Comparison of ENCODE assay signal across 7 cellular contexts in genomic region chr9:127966416-127967150, GRCh38. TPM values are rescaled to one million over a fixed set of nuclear protein-coding genes. Genes with fewer than 3 reads are reported as not detected.
DNase-seq lines count a peak whose midpoint lies in the region; ATAC-seq and TF ChIP-seq lines count a peak whose summit lies in the region.

No MANE protein-coding gene starts in this region.

- H3K36me3 ChIP-seq in esophagus muscularis mucosa (no peaks in the 10 kb centered on the region), gastrocnemius medialis (no peaks in the 10 kb centered on the region)

- peak; percentile 82 for DNase-seq in DMS79 treated with DMSO at 0.1 percent for 48 hours (lab: John Stamatoyannopoulos, UW)
- DNase-seq in NCI-H2196 treated with DMSO at 0.1 percent for 48 hours (lab: John Stamatoyannopoulos, UW; ENCODE audit: unreplicated experiment), result peak; percentile 32
- no peak for DNase-seq in esophagus muscularis mucosa (ENCODE audit: extremely low spot score)
- DNase-seq in gastrocnemius medialis, result no peak
- DNase-seq in foreskin fibroblast, result no peak

- ATAC-seq in gastrocnemius medialis (no peak), HG03196 (IDR thresholded peaks at IDR 0.05; ENCODE audit: unreplicated experiment) (no peak), GM19328 (IDR thresholded peaks at IDR 0.05; ENCODE audit: unreplicated experiment) (no peak)

- TF ChIP-seq POLR2A in esophagus muscularis mucosa (IDR thresholded peaks at IDR 0.05; ENCODE audit: low read depth), result no peak
- TF ChIP-seq POLR2A in gastrocnemius medialis (IDR thresholded peaks at IDR 0.05), result no peak

- H3K9me3 ChIP-seq in esophagus muscularis mucosa (no peaks in the 10 kb centered on the region), gastrocnemius medialis (no peaks in the 10 kb centered on the region)

- intact Hi-C loops in esophagus muscularis mucosa (cut with DNase I) (no loop called here), gastrocnemius medialis (cut with DNase I; ENCODE audit: low total_unique reads) (loop anchor here (5.0 kb wide), 1 partner anchor 131 kb away; no protein-coding TSS in a partner anchor)

- H3K4me1 ChIP-seq in esophagus muscularis mucosa, result peaks cover 92 to 100% (median 100%) of the 10 kb centered on the region in 4 donors
- H3K4me1 ChIP-seq in gastrocnemius medialis, result peaks cover 51 to 55% of the 10 kb centered on the region in 2 donors

- WGBS in esophagus muscularis mucosa, result 60% methylated on average over 8 of the region's 8 CpGs

- TF ChIP-seq EP300 in esophagus muscularis mucosa (IDR thresholded peaks at IDR 0.05), result no peak

- H3K4me3 ChIP-seq in esophagus muscularis mucosa, result no peak overlapping the region
- H3K4me3 ChIP-seq in gastrocnemius medialis, result no peak overlapping the region
- H3K4me3 ChIP-seq in foreskin fibroblast (ENCODE audit: low read depth in 1 of 2, low read length in 2 of 2), result no peak overlapping the region

- TF ChIP-seq CTCF in esophagus muscularis mucosa (IDR thresholded peaks at IDR 0.05) (no peak), gastrocnemius medialis (IDR thresholded peaks at IDR 0.05 in 4 of 5, conservative IDR thresholded peaks at IDR 0.05 in 1 of 5) (no peak), foreskin fibroblast (IDR thresholded peaks at IDR 0.05; ENCODE audit: low read depth, low read length) (no peak)

- H3K27me3 ChIP-seq in esophagus muscularis mucosa (peaks cover 0 to 4% (median 0%) of the 10 kb centered on the region in 4 donors), gastrocnemius medialis (no peaks in the 10 kb centered on the region)

- H3K27ac ChIP-seq in esophagus muscularis mucosa (replicated peaks in 1 of 4), result peak overlapping the region; percentile 91 to 97 (median 96)
- H3K27ac ChIP-seq in gastrocnemius medialis, result peak overlapping the region; percentile 77 to 88 (median 84)

- in situ Hi-C loops in gastrocnemius medialis (cut with MboI; ENCODE audit: low sequenced_read_pairs in 4 of 4), result loop anchor here in 2 of 4 donors (25.0 kb wide), 1 partner anchor 146 kb away; no protein-coding TSS in a partner anchor

RNA-seq across cellular contexts. Expression of gene EEIG1, which starts 14.2 kb away (rescaled TPM):
- total RNA-seq in esophagus muscularis mucosa, result 10 to 100 TPM; 12.4 to 29.5 (median 20.0) TPM
- total RNA-seq in gastrocnemius medialis, result 1 to 10 TPM; 1.8 to 4.5 (median 2.8) TPM

RNA-seq across cellular contexts. Expression of gene DPM2, which starts 28.9 kb away (rescaled TPM):
- total RNA-seq in esophagus muscularis mucosa (10 to 100 TPM in 1 of 4 donors, 1 to 10 TPM in 3; 6.6 to 13.3 (median 8.5) TPM), gastrocnemius medialis (10 to 100 TPM in 1 of 4 donors, 1 to 10 TPM in 3; 4.7 to 10.4 (median 5.9) TPM)

RNA-seq across cellular contexts. Expression of gene PIP5KL1, which starts 36.0 kb away (rescaled TPM):
- total RNA-seq in esophagus muscularis mucosa (1 to 10 TPM; 1.3 to 2.8 (median 2.2) TPM), gastrocnemius medialis (1 to 10 TPM in 1 of 4 donors, not detected in 3; 4.2 TPM)

RNA-seq across cellular contexts. Expression of gene ST6GALNAC4, which starts 49.7 kb away (rescaled TPM):
- total RNA-seq in esophagus muscularis mucosa, result 10 to 100 TPM; 20.3 to 44.8 (median 35.9) TPM
- 10 to 100 TPM; 11.2 to 48.4 (median 23.6) TPM for total RNA-seq in gastrocnemius medialis

Comparison
In these comparisons a context has a peak if more than half of its experiments do, and no peak if none do; other contexts are left out.
1. DNase-seq: peak in DMS79 treated with DMSO at 0.1 percent for 48 hours (single experiment) and NCI-H2196 treated with DMSO at 0.1 percent for 48 hours (single experiment); none in esophagus muscularis mucosa (single experiment), gastrocnemius medialis (0 of 2) and foreskin fibroblast (0 of 2).